Comparison of ENCODE assay signal across 14 cellular contexts in the genomic region with DNA sequence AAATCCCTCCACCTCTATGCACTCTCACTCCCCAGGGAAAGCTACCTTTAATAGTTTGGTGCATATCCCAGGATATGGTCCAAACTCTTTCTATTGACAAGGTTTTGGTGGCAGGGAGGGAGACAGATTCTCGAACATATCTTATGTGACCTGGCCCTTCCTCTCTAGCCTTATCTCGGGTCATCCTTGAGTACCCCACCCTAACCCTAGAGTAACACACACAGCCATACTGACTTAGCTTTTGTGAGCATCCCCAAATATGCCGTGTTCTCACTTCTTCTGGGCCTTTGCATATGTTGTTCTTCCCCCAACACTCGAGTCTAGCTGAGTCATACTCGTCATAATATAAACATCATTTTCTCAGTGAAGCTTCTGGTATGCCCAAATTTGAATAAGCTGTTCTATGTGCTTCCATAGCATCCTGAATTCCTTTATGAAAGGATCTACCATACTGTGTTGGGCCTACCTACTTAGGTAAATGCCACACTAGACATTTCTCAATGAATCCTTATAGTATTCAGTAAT. TPM values are rescaled to one million over a fixed set of nuclear protein-coding genes. Genes with fewer than 3 reads are reported as not detected.
DNase-seq lines count a peak whose midpoint lies in the region; ATAC-seq and TF ChIP-seq lines count a peak whose summit lies in the region.
"Had no signal": no experiment of that assay in that cellular context is flagged by ENCODE, and none has a peak within 500 bp of the region (broad histone marks: within the 10 kb centered on the region; RNA-seq: fewer than 3 reads in every experiment).

No MANE protein-coding gene starts in this region.

- H3K4me1 Mint-ChIP-seq in memory B cell = peaks cover 32% of the 10 kb centered on the region

- H3K36me3 ChIP-seq in uterus = no peaks in the 10 kb centered on the region
- H3K36me3 ChIP-seq: BE2C, ovary had no signal

- H3K27ac ChIP-seq in uterus = no peak overlapping the region
- H3K27ac ChIP-seq: ovary had no signal

- H3K27ac Mint-ChIP-seq in memory B cell = peak overlapping the region; percentile 78
- H3K27ac Mint-ChIP-seq: activated CD8-positive, alpha-beta T cell treated with anti-CD3 and anti-CD28 coated beads, Interleukin-2, amount 10 ng/mL, durations not matched to agents 7 days and 5 days; T-helper 2 cell treated with Interferon-gamma antibody and Interleukin-4, amounts not matched to agents 5 μg/mL and 100 μg/mL, for 36 hours had no signal

- DNase-seq in EL (peak; percentile 60), amniotic epithelial cell (ENCODE audit: low read depth) (peak; percentile 34), memory B cell (ENCODE audit: low spot score in 2 of 2) (no peak), occipital lobe (lab: John Stamatoyannopoulos, UW) (no peak), NCI-H446 treated with DMSO at 0.1 percent for 48 hours (lab: John Stamatoyannopoulos, UW) (no peak), islet precursor cell (no peak), uterus (no peak)
- DNase-seq: activated CD8-positive, alpha-beta T cell treated with anti-CD3 and anti-CD28 coated beads, Interleukin-2, amount 10 ng/mL, durations not matched to agents 7 days and 5 days; BE2C; GF-D8; NCI-H1105 treated with DMSO at 0.1 percent for 48 hours; ovary had no signal

- peaks cover 15% of the 10 kb centered on the region for H3K36me3 Mint-ChIP-seq in memory B cell

- H3K4me1 ChIP-seq in uterus = no peaks in the 10 kb centered on the region
- H3K4me1 ChIP-seq: BE2C had no signal

- no peaks in the 10 kb centered on the region for H3K9me3 ChIP-seq in uterus
- H3K9me3 ChIP-seq: BE2C, ovary had no signal

- no peaks in the 10 kb centered on the region for H3K27me3 Mint-ChIP-seq in memory B cell

- no peaks in the 10 kb centered on the region for H3K9me3 Mint-ChIP-seq in memory B cell
- H3K9me3 Mint-ChIP-seq: T-helper 2 cell treated with Interferon-gamma antibody and Interleukin-4, amounts not matched to agents 5 μg/mL and 100 μg/mL, for 36 hours had no signal

- TF ChIP-seq CTCF in uterus (IDR thresholded peaks at IDR 0.05) = no peak

- H3K4me3 Mint-ChIP-seq in memory B cell = no peak overlapping the region
- H3K4me3 Mint-ChIP-seq: activated CD8-positive, alpha-beta T cell treated with anti-CD3 and anti-CD28 coated beads, Interleukin-2, amount 10 ng/mL, durations not matched to agents 7 days and 5 days; T-helper 2 cell treated with Interferon-gamma antibody and Interleukin-4, amounts not matched to agents 5 μg/mL and 100 μg/mL, for 36 hours had no signal

- no peak overlapping the region for H3K4me3 ChIP-seq in uterus
- H3K4me3 ChIP-seq: ovary had no signal

- intact Hi-C loops in uterus (cut with DNase I; ENCODE audit: low total_unique reads) = no loop called here

- peak; percentile 62 for ATAC-seq in HG02870 (IDR thresholded peaks at IDR 0.05; ENCODE audit: unreplicated experiment)
- no peak for ATAC-seq in memory B cell (ENCODE audit: low read depth)
- ATAC-seq: activated CD8-positive, alpha-beta T cell treated with anti-CD3 and anti-CD28 coated beads, Interleukin-2, amount 10 ng/mL, durations not matched to agents 7 days and 5 days had no signal

- no peaks in the 10 kb centered on the region for H3K27me3 ChIP-seq in uterus
- H3K27me3 ChIP-seq: BE2C, ovary had no signal

- no peak for TF ChIP-seq POLR2A in uterus (IDR thresholded peaks at IDR 0.05)

RNA-seq across cellular contexts. Expression of a gene that starts 7.9 kb away (rescaled TPM):
- total RNA-seq in occipital lobe (109 TPM), uterus (100 to 1,000 TPM in 3 of 4 donors, 10 to 100 TPM in 1; 94.7 to 182 (median 126) TPM)

RNA-seq across cellular contexts. Expression of a gene that starts 54.9 kb away (rescaled TPM):
- total RNA-seq in occipital lobe (112 TPM), uterus (100 to 1,000 TPM in 1 of 4 donors, 10 to 100 TPM in 3; 45.6 to 122 (median 74.3) TPM)

Comparison
In these comparisons a context has a peak if more than half of its experiments do, and no peak if none do; other contexts are left out.
1. DNase-seq: peak in EL (single experiment) and amniotic epithelial cell (single experiment); none in memory B cell (0 of 2), occipital lobe (single experiment), NCI-H446 treated with DMSO at 0.1 percent for 48 hours (single experiment), islet precursor cell (single experiment) and uterus (0 of 2).